ENCODE assay signal across 1 cellular context in the genomic region with DNA sequence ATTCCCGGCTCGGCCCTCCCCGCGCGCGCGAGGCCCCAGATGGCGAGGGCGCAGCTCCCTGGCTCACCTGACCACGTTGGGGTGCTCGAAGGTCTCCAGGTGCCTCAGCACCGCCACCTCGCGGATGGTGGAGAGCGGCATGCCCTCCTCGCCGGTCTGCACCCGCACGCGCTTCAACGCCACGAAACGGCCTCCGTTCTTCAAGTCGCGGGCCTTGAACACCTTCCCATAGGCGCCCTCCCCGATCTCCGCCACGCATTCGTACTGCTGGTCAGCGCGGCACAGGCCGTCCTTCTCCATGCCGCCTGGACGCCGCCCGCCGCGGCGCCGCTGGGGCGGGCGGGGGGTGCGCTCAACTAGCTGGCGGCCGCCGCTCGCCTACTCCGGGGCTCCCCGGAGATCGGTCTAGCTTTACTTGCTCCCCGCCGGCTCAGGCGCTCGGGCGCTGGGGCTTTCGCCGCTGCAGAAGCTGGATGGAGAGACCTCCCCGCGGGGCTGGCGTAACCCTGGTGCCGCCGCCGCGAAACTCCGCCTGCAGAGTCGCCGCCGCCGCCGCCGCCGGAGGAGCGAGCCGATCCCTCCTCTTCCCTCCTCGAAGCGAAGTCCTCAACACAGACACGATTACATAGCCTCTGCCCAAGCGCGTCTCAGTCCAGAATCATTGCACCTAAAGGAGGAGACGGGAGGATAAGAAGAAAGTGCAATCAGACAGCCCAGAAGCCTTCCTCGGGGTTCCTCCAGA.
TF ChIP-seq lines count a peak whose summit lies in the region.

No MANE protein-coding gene starts in this region.

TF ChIP-seq in HepG2, 621 proteins besides CTCF, POLR2A, EP300 and RAD21 (continued from another document and continues in another):
- TF ChIP-seq, protein P1, sequence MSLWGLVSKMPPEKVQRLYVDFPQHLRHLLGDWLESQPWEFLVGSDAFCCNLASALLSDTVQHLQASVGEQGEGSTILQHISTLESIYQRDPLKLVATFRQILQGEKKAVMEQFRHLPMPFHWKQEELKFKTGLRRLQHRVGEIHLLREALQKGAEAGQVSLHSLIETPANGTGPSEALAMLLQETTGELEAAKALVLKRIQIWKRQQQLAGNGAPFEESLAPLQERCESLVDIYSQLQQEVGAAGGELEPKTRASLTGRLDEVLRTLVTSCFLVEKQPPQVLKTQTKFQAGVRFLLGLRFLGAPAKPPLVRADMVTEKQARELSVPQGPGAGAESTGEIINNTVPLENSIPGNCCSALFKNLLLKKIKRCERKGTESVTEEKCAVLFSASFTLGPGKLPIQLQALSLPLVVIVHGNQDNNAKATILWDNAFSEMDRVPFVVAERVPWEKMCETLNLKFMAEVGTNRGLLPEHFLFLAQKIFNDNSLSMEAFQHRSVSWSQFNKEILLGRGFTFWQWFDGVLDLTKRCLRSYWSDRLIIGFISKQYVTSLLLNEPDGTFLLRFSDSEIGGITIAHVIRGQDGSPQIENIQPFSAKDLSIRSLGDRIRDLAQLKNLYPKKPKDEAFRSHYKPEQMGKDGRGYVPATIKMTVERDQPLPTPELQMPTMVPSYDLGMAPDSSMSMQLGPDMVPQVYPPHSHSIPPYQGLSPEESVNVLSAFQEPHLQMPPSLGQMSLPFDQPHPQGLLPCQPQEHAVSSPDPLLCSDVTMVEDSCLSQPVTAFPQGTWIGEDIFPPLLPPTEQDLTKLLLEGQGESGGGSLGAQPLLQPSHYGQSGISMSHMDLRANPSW (CRISPR knock-in tag; IDR thresholded peaks at IDR 0.05; ENCODE audit: borderline replicate concordance): no peak
- TF ChIP-seq ZNF468 (CRISPR knock-in tag; IDR thresholded peaks at IDR 0.05) (no peak), AGO2 (optimal IDR thresholded peaks at IDR 0.05; ENCODE audit: low read depth, low read length) (peak; percentile 78), TBL1XR1 (IDR thresholded peaks at IDR 0.05; ENCODE audit: borderline replicate concordance, low read length, partially characterized antibody) (no peak), ZNF451 (CRISPR knock-in tag; IDR thresholded peaks at IDR 0.05) (peak; percentile 88; the same call in 1 of the 2 replicates), FOXO1 (CRISPR knock-in tag; IDR thresholded peaks at IDR 0.05) (peak; percentile 40), CENPX (CRISPR knock-in tag; IDR thresholded peaks at IDR 0.05) (no peak), RARA (CRISPR knock-in tag; IDR thresholded peaks at IDR 0.05) (peak; percentile 41; the same call in 1 of the 2 replicates), TFE3 (CRISPR knock-in tag; IDR thresholded peaks at IDR 0.05) (peak; percentile 63), HCFC1 (IDR thresholded peaks at IDR 0.05; ENCODE audit: low read depth, low read length) (no peak), ZNF609 (CRISPR knock-in tag; IDR thresholded peaks at IDR 0.05; ENCODE audit: borderline replicate concordance) (peak; percentile 51; the same call in 1 of the 2 replicates), MIER2 (CRISPR knock-in tag; IDR thresholded peaks at IDR 0.05) (no peak), SAP130 (CRISPR knock-in tag; IDR thresholded peaks at IDR 0.05; ENCODE audit: low read depth) (peak; percentile 83), ELF3 (CRISPR knock-in tag; IDR thresholded peaks at IDR 0.05) (peak; percentile 31; the same call in 1 of the 2 replicates), USF2 (IDR thresholded peaks at IDR 0.05; ENCODE audit: low read depth, low read length) (no peak), USF2 (CRISPR knock-in tag; IDR thresholded peaks at IDR 0.05; ENCODE audit: borderline replicate concordance) (peak; percentile 56; the same call in 1 of the 2 replicates), MED13 (CRISPR knock-in tag; IDR thresholded peaks at IDR 0.05) (no peak), ZBTB7B (CRISPR knock-in tag; IDR thresholded peaks at IDR 0.05) (peak; percentile 38; the same call in 1 of the 2 replicates), MED1 (CRISPR knock-in tag; IDR thresholded peaks at IDR 0.05) (peak; percentile 69), ZNF556 (CRISPR knock-in tag; IDR thresholded peaks at IDR 0.05; ENCODE audit: borderline replicate concordance) (peak; percentile 79; the same call in 1 of the 2 replicates), NR2C2 (CRISPR knock-in tag; IDR thresholded peaks at IDR 0.05; ENCODE audit: borderline replicate concordance) (0 out of 2 replicates have a peak, but pooled peaks have one; percentile 35), SRSF1 (optimal IDR thresholded peaks at IDR 0.05; ENCODE audit: low read depth, low read length) (peak; percentile 42), TAF1 (CRISPR knock-in tag; IDR thresholded peaks at IDR 0.05) (peak; percentile 53), FOXA3 (CRISPR knock-in tag; IDR thresholded peaks at IDR 0.05) (peak; percentile 45), GZF1 (CRISPR knock-in tag; IDR thresholded peaks at IDR 0.05) (no peak), SALL2 (CRISPR knock-in tag; IDR thresholded peaks at IDR 0.05) (peak; percentile 67; the same call in 1 of the 2 replicates), ZNF740 (CRISPR knock-in tag; IDR thresholded peaks at IDR 0.05) (peak; percentile 73), YEATS4 (CRISPR knock-in tag; IDR thresholded peaks at IDR 0.05; ENCODE audit: borderline replicate concordance) (peak; percentile 73), ZBTB42 (CRISPR knock-in tag; IDR thresholded peaks at IDR 0.05) (0 out of 2 replicates have a peak, but pooled peaks have one; percentile 14), ZNF850 (CRISPR knock-in tag; conservative IDR thresholded peaks at IDR 0.05) (no peak; the same call in 1 of the 2 replicates), NBN (conservative IDR thresholded peaks at IDR 0.05) (no peak)
- TF ChIP-seq, protein P2, sequence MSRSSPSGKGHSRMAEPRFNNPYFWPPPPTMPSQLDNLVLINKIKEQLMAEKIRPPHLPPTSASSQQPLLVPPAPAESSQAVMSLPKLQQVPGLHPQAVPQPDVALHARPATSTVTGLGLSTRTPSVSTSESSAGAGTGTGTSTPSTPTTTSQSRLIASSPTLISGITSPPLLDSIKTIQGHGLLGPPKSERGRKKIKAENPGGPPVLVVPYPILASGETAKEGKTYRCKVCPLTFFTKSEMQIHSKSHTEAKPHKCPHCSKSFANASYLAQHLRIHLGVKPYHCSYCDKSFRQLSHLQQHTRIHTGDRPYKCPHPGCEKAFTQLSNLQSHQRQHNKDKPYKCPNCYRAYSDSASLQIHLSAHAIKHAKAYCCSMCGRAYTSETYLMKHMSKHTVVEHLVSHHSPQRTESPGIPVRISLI (CRISPR knock-in tag; IDR thresholded peaks at IDR 0.05; ENCODE audit: borderline replicate concordance): peak; percentile 61; the same call in 1 of the 2 replicates
- TF ChIP-seq, protein P3, sequence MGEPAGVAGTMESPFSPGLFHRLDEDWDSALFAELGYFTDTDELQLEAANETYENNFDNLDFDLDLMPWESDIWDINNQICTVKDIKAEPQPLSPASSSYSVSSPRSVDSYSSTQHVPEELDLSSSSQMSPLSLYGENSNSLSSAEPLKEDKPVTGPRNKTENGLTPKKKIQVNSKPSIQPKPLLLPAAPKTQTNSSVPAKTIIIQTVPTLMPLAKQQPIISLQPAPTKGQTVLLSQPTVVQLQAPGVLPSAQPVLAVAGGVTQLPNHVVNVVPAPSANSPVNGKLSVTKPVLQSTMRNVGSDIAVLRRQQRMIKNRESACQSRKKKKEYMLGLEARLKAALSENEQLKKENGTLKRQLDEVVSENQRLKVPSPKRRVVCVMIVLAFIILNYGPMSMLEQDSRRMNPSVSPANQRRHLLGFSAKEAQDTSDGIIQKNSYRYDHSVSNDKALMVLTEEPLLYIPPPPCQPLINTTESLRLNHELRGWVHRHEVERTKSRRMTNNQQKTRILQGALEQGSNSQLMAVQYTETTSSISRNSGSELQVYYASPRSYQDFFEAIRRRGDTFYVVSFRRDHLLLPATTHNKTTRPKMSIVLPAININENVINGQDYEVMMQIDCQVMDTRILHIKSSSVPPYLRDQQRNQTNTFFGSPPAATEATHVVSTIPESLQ (CRISPR knock-in tag; conservative IDR thresholded peaks at IDR 0.05): no peak
- TF ChIP-seq, protein P4, sequence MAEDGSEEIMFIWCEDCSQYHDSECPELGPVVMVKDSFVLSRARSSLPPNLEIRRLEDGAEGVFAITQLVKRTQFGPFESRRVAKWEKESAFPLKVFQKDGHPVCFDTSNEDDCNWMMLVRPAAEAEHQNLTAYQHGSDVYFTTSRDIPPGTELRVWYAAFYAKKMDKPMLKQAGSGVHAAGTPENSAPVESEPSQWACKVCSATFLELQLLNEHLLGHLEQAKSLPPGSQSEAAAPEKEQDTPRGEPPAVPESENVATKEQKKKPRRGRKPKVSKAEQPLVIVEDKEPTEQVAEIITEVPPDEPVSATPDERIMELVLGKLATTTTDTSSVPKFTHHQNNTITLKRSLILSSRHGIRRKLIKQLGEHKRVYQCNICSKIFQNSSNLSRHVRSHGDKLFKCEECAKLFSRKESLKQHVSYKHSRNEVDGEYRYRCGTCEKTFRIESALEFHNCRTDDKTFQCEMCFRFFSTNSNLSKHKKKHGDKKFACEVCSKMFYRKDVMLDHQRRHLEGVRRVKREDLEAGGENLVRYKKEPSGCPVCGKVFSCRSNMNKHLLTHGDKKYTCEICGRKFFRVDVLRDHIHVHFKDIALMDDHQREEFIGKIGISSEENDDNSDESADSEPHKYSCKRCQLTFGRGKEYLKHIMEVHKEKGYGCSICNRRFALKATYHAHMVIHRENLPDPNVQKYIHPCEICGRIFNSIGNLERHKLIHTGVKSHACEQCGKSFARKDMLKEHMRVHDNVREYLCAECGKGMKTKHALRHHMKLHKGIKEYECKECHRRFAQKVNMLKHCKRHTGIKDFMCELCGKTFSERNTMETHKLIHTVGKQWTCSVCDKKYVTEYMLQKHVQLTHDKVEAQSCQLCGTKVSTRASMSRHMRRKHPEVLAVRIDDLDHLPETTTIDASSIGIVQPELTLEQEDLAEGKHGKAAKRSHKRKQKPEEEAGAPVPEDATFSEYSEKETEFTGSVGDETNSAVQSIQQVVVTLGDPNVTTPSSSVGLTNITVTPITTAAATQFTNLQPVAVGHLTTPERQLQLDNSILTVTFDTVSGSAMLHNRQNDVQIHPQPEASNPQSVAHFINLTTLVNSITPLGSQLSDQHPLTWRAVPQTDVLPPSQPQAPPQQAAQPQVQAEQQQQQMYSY (CRISPR knock-in tag; IDR thresholded peaks at IDR 0.05): peak; percentile 30; the same call in 1 of the 2 replicates
